Comparison of ENCODE assay signal across 20 cellular contexts in the genomic region with DNA sequence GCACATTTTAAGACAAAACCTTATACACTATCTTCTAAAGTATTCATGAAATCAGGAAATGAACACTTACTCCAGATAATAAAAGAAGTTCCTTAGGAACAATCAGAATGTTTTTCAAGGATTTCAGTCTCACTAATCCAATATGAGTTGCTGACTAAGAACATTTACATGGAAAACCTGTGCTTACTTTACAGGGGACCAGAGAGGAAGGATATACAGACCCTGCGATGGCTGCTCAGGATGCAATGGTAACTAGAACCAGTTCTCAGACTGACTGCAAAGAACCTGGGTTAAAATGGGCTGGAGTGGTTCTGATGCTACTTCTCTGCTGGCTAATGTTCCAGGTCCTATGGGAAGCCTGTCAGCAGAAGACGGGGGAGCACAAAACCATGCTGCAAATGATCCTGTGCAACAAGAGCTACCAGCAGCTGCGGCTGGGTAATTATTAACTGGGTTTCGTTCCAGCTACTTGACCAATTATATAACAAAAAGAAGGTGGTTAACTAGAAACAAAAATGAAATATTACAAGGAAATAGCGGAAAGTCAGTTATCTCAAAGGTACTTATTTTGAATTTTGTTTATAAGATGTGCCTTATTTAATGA.
A peak's percentile ranks its signal among the peaks of the same experiment; 100 is the strongest.
DNase-seq lines count a peak whose midpoint lies in the region; ATAC-seq, FAIRE-seq and TF ChIP-seq lines count a peak whose summit lies in the region.
"Had no signal": no experiment of that assay in that cellular context is flagged by ENCODE, and none has a peak within 500 bp of the region (broad histone marks: within the 10 kb centered on the region; RNA-seq: fewer than 3 reads in every experiment).

No MANE protein-coding gene starts in this region.

- H3K27ac ChIP-seq in small intestine (ENCODE audit: low read depth in 1 of 2, low read length in 1 of 2): no peak overlapping the region
- H3K27ac ChIP-seq: BLaER1 treated with 17β-estradiol and CSF1 and Interleukin-3, amounts not matched to agents 10 nM and 100 nM; GM23248 had no signal

- ATAC-seq in GM19463 (IDR thresholded peaks at IDR 0.05; ENCODE audit: unreplicated experiment): peak; percentile 41
- ATAC-seq in left lobe of liver: peak; percentile 97
- ATAC-seq: Panc1, SK-N-SH treated with all-trans-retinoic acid at 6 μM for 48 hours had no signal

- DNase-seq in bronchial epithelial cell (ENCODE audit: low read depth) (no peak), left lobe of liver (ENCODE audit: low spot score) (peak; percentile 57), small intestine (peak; percentile 40), NCI-H524 (lab: John Stamatoyannopoulos, UW) (no peak), cardiac septum (ENCODE audit: low spot score) (no peak)
- no peak for DNase-seq in stimulated activated CD4-positive, alpha-beta T cell treated with anti-CD3 and anti-CD28 coated beads, Interleukin-2, amount 100 ng/mL, for 48 hours
- DNase-seq: DND-41, GDM1, GM23248, Karpas-422, MM.1S, NCI-H1105, NCI-H1694 treated with DMSO at 0.1 percent for 48 hours, NCI-H345, NCI-H69, SHP77 had no signal

- no peaks in the 10 kb centered on the region for H3K27me3 ChIP-seq in bronchial epithelial cell (ENCODE audit: control insufficient read depth, insufficient read depth, low read length)
- H3K27me3 ChIP-seq in small intestine (ENCODE audit: control insufficient read depth in 2 of 2, insufficient read depth in 2 of 2, low read length in 2 of 2): no peaks in the 10 kb centered on the region
- H3K27me3 ChIP-seq: BLaER1 treated with 17β-estradiol and CSF1 and Interleukin-3, amounts not matched to agents 10 nM and 100 nM had no signal

- H3K36me3 ChIP-seq in bronchial epithelial cell (ENCODE audit: control insufficient read depth, insufficient read depth, low read length) (no peaks in the 10 kb centered on the region), small intestine (ENCODE audit: control insufficient read depth in 2 of 2, insufficient read depth in 2 of 2, low read length in 2 of 2) (no peaks in the 10 kb centered on the region)
- H3K36me3 ChIP-seq: BLaER1 treated with 17β-estradiol and CSF1 and Interleukin-3, amounts not matched to agents 10 nM and 100 nM had no signal

- no peaks in the 10 kb centered on the region for H3K4me1 ChIP-seq in small intestine (ENCODE audit: control insufficient read depth in 2 of 2, insufficient read depth in 1 of 2, low read depth in 1 of 2, low read length in 1 of 2)

- WGBS in small intestine, 3 donors: 22 to 67% (median 43%) methylated on average over 5 of the region's 5 CpGs

- H3K9me3 ChIP-seq in small intestine (ENCODE audit: control insufficient read depth, low read depth): no peaks in the 10 kb centered on the region
- H3K9me3 ChIP-seq: BLaER1 treated with 17β-estradiol and CSF1 and Interleukin-3, amounts not matched to agents 10 nM and 100 nM had no signal

- TF ChIP-seq CTCF in bronchial epithelial cell (IDR thresholded peaks at IDR 0.05; ENCODE audit: insufficient read depth, low read length, severe bottlenecking): no peak

- FAIRE-seq in bronchial epithelial cell (lab: Jason Lieb, UNC): peak; percentile 73
- FAIRE-seq in small intestine (lab: Jason Lieb, UNC): no peak

- H3K4me3 ChIP-seq in bronchial epithelial cell (ENCODE audit: low read depth, low read length) (no peak overlapping the region), small intestine (ENCODE audit: low read depth in 1 of 2, low read length in 2 of 2) (no peak overlapping the region)
- H3K4me3 ChIP-seq: BLaER1 treated with 17β-estradiol and CSF1 and Interleukin-3, amounts not matched to agents 10 nM and 100 nM; GM23248 had no signal

- intact Hi-C loops in cardiac septum (cut with DNase I): loop anchor here (10.0 kb wide), 1 partner anchor 747 kb away; no protein-coding TSS in a partner anchor

Comparison
In these comparisons a context has a peak if more than half of its experiments do, and no peak if none do; other contexts are left out.
1. DNase-seq: peak in left lobe of liver (single experiment) and small intestine (single experiment); none in bronchial epithelial cell (single experiment), NCI-H524 (0 of 2), cardiac septum (single experiment) and stimulated activated CD4-positive, alpha-beta T cell treated with anti-CD3 and anti-CD28 coated beads, Interleukin-2, amount 100 ng/mL, for 48 hours (0 of 2).